ENCODE assay signal across 8 cellular contexts in genomic region chr16:4371481-4372314, GRCh38. TPM values are rescaled to one million over a fixed set of nuclear protein-coding genes. Genes with fewer than 3 reads are reported as not detected.
DNase-seq lines count a peak whose midpoint lies in the region; ATAC-seq, FAIRE-seq and TF ChIP-seq lines count a peak whose summit lies in the region.

Gene VASN, plus strand, starts transcription at chr16:4371848. Its CDS starts 9,030 bp downstream, at chr16:4380878.

- H3K4me1 ChIP-seq in endothelial cell of umbilical vein (ENCODE audit: control insufficient read depth, extremely low read depth, insufficient read depth, low read length): peaks cover 6% of the 10 kb centered on the region

- CTCF ChIA-PET in endothelial cell of umbilical vein (lab: Charles Lee): interaction anchor here (1.0 to 1.6 kb wide), 2 partner anchors 31 to 98 kb away, joined by 5 to 6 read pairs; partner anchors contain the start of gene TFAP4

- H3K27me3 ChIP-seq in endothelial cell of umbilical vein (ENCODE audit: control insufficient read depth in 2 of 2, insufficient read depth in 2 of 2, low read length in 2 of 2): no peaks in the 10 kb centered on the region

- peak; percentile 85 for FAIRE-seq in endothelial cell of umbilical vein (lab: Jason Lieb, UNC)

- peak within 1 kb of the TSS; percentile 9 to 30 (median 15) for H3K4me3 ChIP-seq in endothelial cell of umbilical vein (replicated peaks in 1 of 3; ENCODE audit: insufficient read depth in 1 of 3, low read depth in 1 of 3, low read length in 3 of 3)

- no TSS peak for BruUV-seq in endothelial cell of umbilical vein (replicated peaks; lab: Mats Ljungman, UMichigan)

- intact Hi-C loops in endothelial cell of umbilical vein (cut with micrococcal nuclease): no loop called here

- TF ChIP-seq POLR2A in endothelial cell of umbilical vein (IDR thresholded peaks at IDR 0.05; ENCODE audit: low read depth, low read length): peak; percentile 86

- POLR2A ChIA-PET in endothelial cell of umbilical vein (lab: Charles Lee): no interaction called here

- peak within 1 kb of the TSS; percentile 56 for H3K4me2 ChIP-seq in endothelial cell of umbilical vein (ENCODE audit: insufficient read depth, low read length)

- no peak for ATAC-seq in GM18519 (IDR thresholded peaks at IDR 0.05; ENCODE audit: low FRiP score, unreplicated experiment)

- H3K9ac ChIP-seq in endothelial cell of umbilical vein (replicated peaks; ENCODE audit: extremely low read depth, insufficient read depth, low read length): no peak within 1 kb of the TSS

- peak; percentile 62 for DNase-seq in A172 (ENCODE audit: low spot score)
- DNase-seq in GM19238 (ENCODE audit: insufficient read length, low spot score): peak; percentile 90
- peak; percentile 43 for DNase-seq in NCI-H2171 (lab: John Stamatoyannopoulos, UW)
- peak; percentile 90 for DNase-seq in activated CD8-positive, alpha-beta memory T cell treated with anti-CD3 and anti-CD28 coated beads, Interleukin-2, amount 50 U/mL, for 48 hours
- peak; percentile 69 for DNase-seq in endothelial cell of umbilical vein (ENCODE audit: low read depth, low spot score)
- peak; percentile 67 for DNase-seq in midbrain (lab: John Stamatoyannopoulos, UW)
- DNase-seq in stimulated activated CD8-positive, alpha-beta memory T cell treated with anti-CD3 and anti-CD28 coated beads, Interleukin-15, amount 100 ng/mL, for 48 hours (ENCODE audit: low read depth in 2 of 2): peak; percentile 56 to 57

- no peaks in the 10 kb centered on the region for H3K79me2 ChIP-seq in endothelial cell of umbilical vein (ENCODE audit: control insufficient read depth, insufficient read depth, low read length)

- no peak for TF ChIP-seq CTCF in endothelial cell of umbilical vein (IDR thresholded peaks at IDR 0.05; ENCODE audit: extremely low read depth in 1 of 2, insufficient read depth in 1 of 2, low read depth in 1 of 2, low read length in 2 of 2)

- H3K9me3 ChIP-seq in endothelial cell of umbilical vein (replicated peaks; ENCODE audit: control insufficient read depth, insufficient read depth, low read length): no peaks in the 10 kb centered on the region

- H3K36me3 ChIP-seq in endothelial cell of umbilical vein (ENCODE audit: control insufficient read depth in 2 of 2, extremely low read depth in 1 of 2, insufficient read depth in 2 of 2, low read length in 2 of 2): no peaks in the 10 kb centered on the region

- dilution Hi-C loops in endothelial cell of umbilical vein (cut with MboI; ENCODE audit: extremely low pct_ligation_motif_present, low sequenced_read_pairs): no loop called here

- H2AFZ ChIP-seq in endothelial cell of umbilical vein (ENCODE audit: low read depth, low read length): no peak within 1 kb of the TSS

- no peaks in the 10 kb centered on the region for H3K9me1 ChIP-seq in endothelial cell of umbilical vein (replicated peaks; ENCODE audit: control insufficient read depth, extremely low read depth, insufficient read depth, low read length)

- no peaks in the 10 kb centered on the region for H4K20me1 ChIP-seq in endothelial cell of umbilical vein (replicated peaks; ENCODE audit: control insufficient read depth, extremely low read depth, insufficient read depth, low read length)

- no peak within 1 kb of the TSS for H3K27ac ChIP-seq in endothelial cell of umbilical vein (ENCODE audit: insufficient read depth, low read depth, low read length)

TF ChIP-seq in endothelial cell of umbilical vein, 7 proteins besides CTCF, POLR2A, EP300 and RAD21:
- peak; percentile 77 for TF ChIP-seq POLR2AphosphoS5 (IDR thresholded peaks at IDR 0.05; ENCODE audit: insufficient read depth, low read depth, low read length)
- no peak for TF ChIP-seq EZH2 (IDR thresholded peaks at IDR 0.05; ENCODE audit: borderline replicate concordance, low read depth, low read length, severe bottlenecking)
- TF ChIP-seq JUN (IDR thresholded peaks at IDR 0.05; ENCODE audit: borderline replicate concordance, insufficient read depth, insufficient read length, low read depth): no peak
- TF ChIP-seq FOS (IDR thresholded peaks at IDR 0.05; ENCODE audit: borderline replicate concordance, insufficient read depth, low read length): no peak
- TF ChIP-seq GATA2 (IDR thresholded peaks at IDR 0.05; ENCODE audit: insufficient read depth, insufficient read length, low read depth, low read length): no peak

RNA-seq across cellular contexts. Expression of gene VASN, which starts in this region (rescaled TPM):
- 87.4 and 100 TPM in 2 replicates for total RNA-seq in A172 (2014; rRNA removed; shearing (Covaris generic))
- 0.14 and 0.42 TPM in 2 replicates for total RNA-seq in endothelial cell of umbilical vein
- polyA plus RNA-seq in endothelial cell of umbilical vein: 0.41 and 0.57 TPM in 2 replicates
- polyA plus RNA-seq in endothelial cell of umbilical vein (2011; cell fraction: cytosol; rRNA removed): 0.09 and 0.13 TPM in 2 replicates
- polyA plus RNA-seq in endothelial cell of umbilical vein (2011; cell fraction: nucleus; rRNA removed): 0.11 and 0.18 TPM in 2 replicates
- 0.11 and 0.20 TPM in 2 replicates for polyA plus RNA-seq in endothelial cell of umbilical vein (2012)
- 0.08 and 0.32 TPM in 2 replicates for polyA minus RNA-seq in endothelial cell of umbilical vein
- 1.3 TPM for polyA minus RNA-seq in endothelial cell of umbilical vein (2011; cell fraction: cytosol; rRNA and poly(A)+ RNA removed)
- polyA minus RNA-seq in endothelial cell of umbilical vein (2011; cell fraction: nucleus; rRNA and poly(A)+ RNA removed): 0.29 and 0.43 TPM in 2 replicates

Comparison
In these comparisons a context has a peak if more than half of its experiments do, and no peak if none do; other contexts are left out.
1. RNA of gene VASN (total RNA-seq): 87.4 to 100 TPM in A172; 0.14 to 0.42 TPM in endothelial cell of umbilical vein; every median in the first group is over 10 times any median in the second.
2. Peak in every context shown above with its lines, with median percentiles within 50 percentile points of each other: DNase-seq.